In genomic region chr10:100986952-100987684, GRCh38 we compare ENCODE assay signal across 8 cellular contexts. TPM values are rescaled to one million over a fixed set of nuclear protein-coding genes. Genes with fewer than 3 reads are reported as not detected.
DNase-seq lines count a peak whose midpoint lies in the region; ATAC-seq and TF ChIP-seq lines count a peak whose summit lies in the region.

Gene MRPL43 (minus strand): TSS chr10:100987497. CDS start chr10:100987443, 54 bp downstream.
Gene TWNK (plus strand): TSS chr10:100987543. CDS start chr10:100988211, 668 bp downstream.

- peak within 1 kb of the TSS; percentile 99 for H3K4me3 ChIP-seq in Jurkat, Clone E6-1 (ENCODE audit: low read length)

- ATAC-seq in GM21528 (IDR thresholded peaks at IDR 0.05; ENCODE audit: low FRiP score, unreplicated experiment) (peak; percentile 85), natural killer cell (peak; percentile 89 to 97 (median 97))

- H3K27me3 Mint-ChIP-seq in activated T-helper 2 cell treated with anti-CD3 and anti-CD28 coated beads, Interferon-gamma antibody, Interleukin-2, Interleukin-4, amounts not matched to agents 10 μg/mL and 5 μg/mL and 100 μg/mL, durations not matched to agents 14 hours and 24 hours and 36 hours (ENCODE audit: low read depth): no peaks in the 10 kb centered on the region
- H3K27me3 Mint-ChIP-seq in natural killer cell (ENCODE audit: low read depth in 2 of 2): no peaks in the 10 kb centered on the region

- H3K36me3 Mint-ChIP-seq in activated T-helper 2 cell treated with anti-CD3 and anti-CD28 coated beads, Interferon-gamma antibody, Interleukin-2, Interleukin-4, amounts not matched to agents 10 μg/mL and 5 μg/mL and 100 μg/mL, durations not matched to agents 14 hours and 24 hours and 36 hours (ENCODE audit: low read depth): peaks cover 36% of the 10 kb centered on the region
- H3K36me3 Mint-ChIP-seq in natural killer cell: peaks cover 9% of the 10 kb centered on the region

- POLR2A ChIA-PET in RWPE1 (lab: Yijun Ruan, JAX; ENCODE audit: low non-redundant PET): interaction anchor here (0.5 kb wide), 1 partner anchor 74 kb away, joined by 8 read pairs; no protein-coding TSS in a partner anchor

- intact Hi-C loops in activated T-helper 2 cell treated with anti-CD3 and anti-CD28 coated beads, Interferon-gamma antibody, Interleukin-2, Interleukin-4, amounts not matched to agents 10 μg/mL and 5 μg/mL and 100 μg/mL, durations not matched to agents 14 hours and 24 hours and 36 hours (cut with micrococcal nuclease): loop anchor here (1.0 kb wide), 1 partner anchor 10 kb away; no protein-coding TSS in a partner anchor
- intact Hi-C loops in natural killer cell (cut with micrococcal nuclease): loop anchor here (1.0 kb wide), 1 partner anchor 11 kb away; no protein-coding TSS in a partner anchor

- H3K9me3 Mint-ChIP-seq in activated T-helper 2 cell treated with anti-CD3 and anti-CD28 coated beads, Interferon-gamma antibody, Interleukin-2, Interleukin-4, amounts not matched to agents 10 μg/mL and 5 μg/mL and 100 μg/mL, durations not matched to agents 14 hours and 24 hours and 36 hours: no peaks in the 10 kb centered on the region
- peaks cover 0 to 3% of the 10 kb centered on the region in 2 donors for H3K9me3 Mint-ChIP-seq in natural killer cell

- CTCF ChIA-PET in RWPE1 (lab: Yijun Ruan, JAX): interaction anchor here (0.6 to 2.7 kb wide), 4 partner anchors 11 to 155 kb away, joined by 5 to 20 read pairs (median 6); partner anchors contain the start of gene LZTS2

- peak within 1 kb of the TSS; percentile 96 for H3K4me3 Mint-ChIP-seq in activated T-helper 2 cell treated with anti-CD3 and anti-CD28 coated beads, Interferon-gamma antibody, Interleukin-2, Interleukin-4, amounts not matched to agents 10 μg/mL and 5 μg/mL and 100 μg/mL, durations not matched to agents 14 hours and 24 hours and 36 hours (ENCODE audit: low read depth)
- H3K4me3 Mint-ChIP-seq in natural killer cell: peak within 1 kb of the TSS; percentile 89

- TF ChIP-seq CTCF in RWPE1 (conservative IDR thresholded peaks at IDR 0.05; ENCODE audit: low read depth) (no peak), natural killer cell (IDR thresholded peaks at IDR 0.05) (no peak)

- DNase-seq in DMS53 (lab: John Stamatoyannopoulos, UW) (peak; percentile 91), RWPE1 (ENCODE audit: low spot score) (peak; percentile 91), fibroblast of peridontal ligament (ENCODE audit: extremely low read depth) (peak; percentile 58), natural killer cell (peak; percentile 76)
- DNase-seq in Jurkat, Clone E6-1 (ENCODE audit: low read depth, low spot score): peak; percentile 69
- peak; percentile 77 for DNase-seq in activated T-helper 2 cell treated with anti-CD3 and anti-CD28 coated beads, Interferon-gamma antibody, Interleukin-2, Interleukin-4, amounts not matched to agents 10 μg/mL and 5 μg/mL and 100 μg/mL, durations not matched to agents 14 hours and 24 hours and 36 hours (ENCODE audit: low spot score)
- DNase-seq in stimulated activated naive CD4-positive, alpha-beta T cell (lab: John Stamatoyannopoulos, UW): peak; percentile 65 to 87 (median 80)

- H3K4me1 Mint-ChIP-seq in activated T-helper 2 cell treated with anti-CD3 and anti-CD28 coated beads, Interferon-gamma antibody, Interleukin-2, Interleukin-4, amounts not matched to agents 10 μg/mL and 5 μg/mL and 100 μg/mL, durations not matched to agents 14 hours and 24 hours and 36 hours (ENCODE audit: low read depth): peaks cover 15% of the 10 kb centered on the region
- H3K4me1 Mint-ChIP-seq in natural killer cell: peaks cover 10 to 26% of the 10 kb centered on the region in 2 donors

- peak within 1 kb of the TSS; percentile 77 for H3K27ac Mint-ChIP-seq in activated T-helper 2 cell treated with anti-CD3 and anti-CD28 coated beads, Interferon-gamma antibody, Interleukin-2, Interleukin-4, amounts not matched to agents 10 μg/mL and 5 μg/mL and 100 μg/mL, durations not matched to agents 14 hours and 24 hours and 36 hours
- peak within 1 kb of the TSS; percentile 76 to 91 for H3K27ac Mint-ChIP-seq in natural killer cell

- H3K27ac ChIP-seq in RWPE1: peak within 1 kb of the TSS; percentile 88

RNA-seq across cellular contexts. Expression of gene MRPL43, which starts in this region (rescaled TPM):
- 115 TPM for polyA plus RNA-seq in Jurkat, Clone E6-1 (2012; ENCODE audit: insufficient read depth, insufficient read length)
- 62.7 TPM in 2 replicates for total RNA-seq in activated T-helper 2 cell treated with anti-CD3 and anti-CD28 coated beads, Interferon-gamma antibody, Interleukin-2, Interleukin-4, amounts not matched to agents 10 μg/mL and 5 μg/mL and 100 μg/mL, durations not matched to agents 14 hours and 24 hours and 36 hours
- total RNA-seq in natural killer cell: 10 to 100 TPM; 27.2 to 42.0 (median 33.1) TPM

RNA-seq across cellular contexts. Expression of gene TWNK, which starts in this region (rescaled TPM):
- 20.6 TPM for polyA plus RNA-seq in Jurkat, Clone E6-1 (2012; ENCODE audit: insufficient read depth, insufficient read length)
- total RNA-seq in activated T-helper 2 cell treated with anti-CD3 and anti-CD28 coated beads, Interferon-gamma antibody, Interleukin-2, Interleukin-4, amounts not matched to agents 10 μg/mL and 5 μg/mL and 100 μg/mL, durations not matched to agents 14 hours and 24 hours and 36 hours: 25.9 and 27.2 TPM in 2 replicates
- 1 to 10 TPM; 2.2 to 3.6 (median 3.3) TPM for total RNA-seq in natural killer cell

Comparison
In these comparisons a context has a peak if more than half of its experiments do, and no peak if none do; other contexts are left out.
1. Peak in every context shown above with its lines: DNase-seq, ATAC-seq, H3K4me3 ChIP-seq and H3K27ac ChIP-seq.